Comparison of ENCODE assay signal across 12 cellular contexts in the genomic region with DNA sequence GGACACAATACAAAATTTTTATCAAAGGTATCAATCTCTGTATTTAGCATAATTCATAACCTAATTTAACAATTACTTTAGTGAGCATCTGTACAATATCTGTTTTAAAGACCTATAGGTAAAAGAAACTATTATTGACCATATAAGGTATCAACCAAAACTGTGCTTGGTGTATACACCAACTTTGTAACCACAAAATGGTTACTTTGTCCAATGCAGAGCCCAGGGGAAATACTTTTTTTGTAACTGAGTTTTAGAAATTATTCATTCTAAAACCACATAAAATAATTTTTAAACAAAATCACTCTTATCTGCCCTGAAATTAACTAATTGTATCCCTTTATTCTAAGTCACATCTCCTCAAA. TPM values are rescaled to one million over a fixed set of nuclear protein-coding genes. Genes with fewer than 3 reads are reported as not detected.
DNase-seq lines count a peak whose midpoint lies in the region; ATAC-seq and TF ChIP-seq lines count a peak whose summit lies in the region.
"Had no signal": no experiment of that assay in that cellular context is flagged by ENCODE, and none has a peak within 500 bp of the region (broad histone marks: within the 10 kb centered on the region; RNA-seq: fewer than 3 reads in every experiment).

No MANE protein-coding gene starts in this region.

- intact Hi-C loops in uterus (cut with DNase I; ENCODE audit: low total_unique reads) = no loop called here

- no peaks in the 10 kb centered on the region for H4K20me1 ChIP-seq in SU-DHL-6 (ENCODE audit: low read depth, low read length)

- peak overlapping the region; percentile 59 for H3K4me3 ChIP-seq in SU-DHL-6 (ENCODE audit: insufficient read depth, low read length, poor library complexity, severe bottlenecking)
- peak overlapping the region; percentile 90 for H3K4me3 ChIP-seq in thoracic aorta
- no peak overlapping the region for H3K4me3 ChIP-seq in uterus

- peaks cover 33% of the 10 kb centered on the region for H3F3A ChIP-seq in SU-DHL-6 (ENCODE audit: insufficient read depth)

- no peaks in the 10 kb centered on the region for H3K9me2 ChIP-seq in SU-DHL-6 (replicated peaks; ENCODE audit: insufficient read depth, low read length)

- H3K9me3 ChIP-seq in SU-DHL-6 (ENCODE audit: insufficient read depth, low read length) (no peaks in the 10 kb centered on the region), thoracic aorta (no peaks in the 10 kb centered on the region), uterus (no peaks in the 10 kb centered on the region)
- H3K9me3 ChIP-seq: HAP-1, pancreas had no signal

- no peaks in the 10 kb centered on the region for H3K4me1 ChIP-seq in thoracic aorta (ENCODE audit: control insufficient read depth in 1 of 2, low read depth in 2 of 2)
- no peaks in the 10 kb centered on the region for H3K4me1 ChIP-seq in uterus

- TF ChIP-seq POLR2A in uterus (IDR thresholded peaks at IDR 0.05) = no peak

- H3K79me2 ChIP-seq in SU-DHL-6 (ENCODE audit: insufficient read depth, low read length) = no peaks in the 10 kb centered on the region

- no peak overlapping the region for H2AFZ ChIP-seq in SU-DHL-6 (ENCODE audit: low read depth, low read length, severe bottlenecking)

- TF ChIP-seq CTCF in SU-DHL-6 (IDR thresholded peaks at IDR 0.05; ENCODE audit: insufficient read depth, low read length, poor library complexity, severe bottlenecking) = no peak
- TF ChIP-seq CTCF in thoracic aorta (IDR thresholded peaks at IDR 0.05) = no peak
- TF ChIP-seq CTCF in uterus (IDR thresholded peaks at IDR 0.05) = no peak

- H3K36me3 ChIP-seq in SU-DHL-6 (ENCODE audit: low read length) (no peaks in the 10 kb centered on the region), thoracic aorta (no peaks in the 10 kb centered on the region), uterus (no peaks in the 10 kb centered on the region)
- H3K36me3 ChIP-seq: HAP-1, pancreas had no signal

- H3K27me3 ChIP-seq in SU-DHL-6 (ENCODE audit: low read length) (no peaks in the 10 kb centered on the region), thoracic aorta (replicated peaks; ENCODE audit: insufficient read depth) (no peaks in the 10 kb centered on the region), uterus (no peaks in the 10 kb centered on the region)
- H3K27me3 ChIP-seq: pancreas had no signal

- H3K9ac ChIP-seq in SU-DHL-6 (ENCODE audit: low read length) = no peak overlapping the region

- peak overlapping the region; percentile 82 for H3K4me2 ChIP-seq in SU-DHL-6 (ENCODE audit: low read depth, low read length, poor library complexity, severe bottlenecking)

- H3K27ac ChIP-seq in SU-DHL-6 (ENCODE audit: low read depth, low read length) (peak overlapping the region; percentile 92), thoracic aorta (peak overlapping the region in 1 of 2 donors; percentile 58), uterus (no peak overlapping the region)

- ATAC-seq in GM19035 (IDR thresholded peaks at IDR 0.05; ENCODE audit: unreplicated experiment) (peak; percentile 26), HG02840 (IDR thresholded peaks at IDR 0.05; ENCODE audit: low FRiP score, unreplicated experiment) (peak; percentile 34), thoracic aorta (ENCODE audit: insufficient number of reproducible peaks, low FRiP score, low read depth) (no peak)

- DNase-seq in thoracic aorta (ENCODE audit: low spot score) (no peak), NCI-H226 (no peak), uterus (no peak), D341Med (ENCODE audit: low spot score) (no peak)
- DNase-seq: activated gamma-delta T cell treated with Interleukin-2 at 50 U/mL for 16 hours, EL, MV-4-11 had no signal

RNA-seq across cellular contexts. Expression of a gene that starts 5.0 kb away (rescaled TPM):
- total RNA-seq in thoracic aorta (1 to 10 TPM; 1.2 to 2.5 TPM), uterus (1 to 10 TPM in 3 of 4 donors, under 1 TPM in 1; 0.51 to 3.8 (median 2.0) TPM)

Comparison
In these comparisons a context has a peak if more than half of its experiments do, and no peak if none do; other contexts are left out.
1. H3K4me3 ChIP-seq: peak in SU-DHL-6 (single experiment) and thoracic aorta (single experiment); none in uterus (0 of 2).